26 cellular contexts compared by ENCODE assay signal in the genomic region with DNA sequence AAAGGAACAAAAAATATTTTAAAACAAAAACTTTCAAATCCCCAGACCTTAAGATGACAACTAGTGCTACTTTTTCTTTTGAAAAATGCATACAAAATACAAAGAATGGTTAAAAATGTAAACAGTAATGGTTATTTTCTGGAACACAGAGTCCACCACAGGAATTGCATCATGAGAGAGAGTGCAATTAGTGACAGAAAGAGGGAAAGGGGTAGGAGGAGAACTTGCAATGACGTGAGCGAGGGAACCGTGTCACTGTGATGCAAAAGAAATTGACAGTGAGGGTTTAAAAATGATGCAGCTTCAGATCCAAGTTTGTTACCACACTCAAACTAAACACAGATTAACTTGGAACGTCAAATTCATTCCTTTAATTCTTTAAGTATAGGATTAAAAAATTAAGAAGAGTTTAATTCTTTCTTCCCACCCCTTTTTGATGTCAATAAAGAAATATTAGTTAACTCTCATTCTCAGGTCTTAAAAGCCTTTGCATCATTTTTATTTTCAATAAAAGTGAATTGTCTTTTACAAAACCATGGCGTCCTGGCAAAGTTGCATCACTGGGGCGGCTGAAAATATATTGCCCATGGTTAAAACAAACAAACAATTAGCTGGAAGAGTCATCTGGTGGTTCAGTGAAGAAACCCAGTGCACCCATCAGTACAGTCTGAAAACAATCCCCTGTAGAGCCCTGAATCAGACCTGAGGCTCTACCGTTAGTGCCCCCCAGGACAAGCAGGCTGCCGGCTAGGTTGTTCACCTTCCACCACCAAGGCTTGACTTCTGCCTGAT.
DNase-seq lines count a peak whose midpoint lies in the region; ATAC-seq and TF ChIP-seq lines count a peak whose summit lies in the region.
"Had no signal": no experiment of that assay in that cellular context is flagged by ENCODE, and none has a peak within 500 bp of the region (broad histone marks: within the 10 kb centered on the region; RNA-seq: fewer than 3 reads in every experiment).

No MANE protein-coding gene starts in this region.

- no peaks in the 10 kb centered on the region for H3K9me3 ChIP-seq in KOPT-K1 (ENCODE audit: insufficient read depth, low read length, poor library complexity, severe bottlenecking)
- no peaks in the 10 kb centered on the region for H3K9me3 ChIP-seq in neutrophil
- H3K9me3 ChIP-seq: HAP-1, right atrium auricular region had no signal

- H3K9me3 Mint-ChIP-seq in T-helper 2 cell treated with Interferon-gamma antibody and Interleukin-4, amounts not matched to agents 5 μg/mL and 100 μg/mL, for 36 hours: no peaks in the 10 kb centered on the region
- no peaks in the 10 kb centered on the region for H3K9me3 Mint-ChIP-seq in central memory CD8-positive, alpha-beta T cell
- H3K9me3 Mint-ChIP-seq: activated naive CD4-positive, alpha-beta T cell treated with anti-CD3 and anti-CD28 coated beads, Interleukin-2, amount 50 U/mL, for 24 hours; nephron had no signal

- H3K4me1 ChIP-seq in neutrophil (ENCODE audit: control insufficient read depth in 1 of 2, insufficient read depth in 1 of 2, low read depth in 1 of 2, low read length in 1 of 2): peaks cover 0 to 19% of the 10 kb centered on the region in 2 experiments
- H3K4me1 ChIP-seq: HAP-1 had no signal

- DNase-seq in T-helper 2 cell treated with Interferon-gamma antibody and Interleukin-4, amounts not matched to agents 5 μg/mL and 100 μg/mL, for 36 hours (ENCODE audit: low spot score): no peak
- DNase-seq in T-helper 2 cell (no peak), NCI-H82 treated with DMSO at 0.1 percent for 48 hours (lab: John Stamatoyannopoulos, UW; ENCODE audit: unreplicated experiment) (no peak), NCI-H446 treated with DMSO at 0.1 percent for 48 hours (lab: John Stamatoyannopoulos, UW) (no peak)
- no peak for DNase-seq in central memory CD8-positive, alpha-beta T cell (ENCODE audit: low spot score in 2 of 2)
- DNase-seq in stimulated activated CD4-positive, alpha-beta T cell treated with anti-CD3 and anti-CD28 coated beads, Interleukin-12 subunit alpha, Interleukin-12 subunit beta, amount 100 ng/mL, for 4 hours: no peak
- DNase-seq: activated CD4-positive, CD25-positive, alpha-beta regulatory T cell treated with anti-CD3 and anti-CD28 coated beads, Interleukin-2, amount 50 U/mL, for 72 hours; activated T-cell treated with anti-CD3 and anti-CD28 coated beads, Interleukin-2, amount 50 U/mL, for 48 hours; DMS53; effector CD4-positive, alpha-beta T cell; foreskin melanocyte; left ventricle myocardium superior; midbrain; NCI-H1436; NCI-H2107; NCI-H446; stimulated activated CD4-positive, alpha-beta T cell treated with anti-CD3 and anti-CD28 coated beads, Interleukin-4, amount 100 ng/mL, for 24 hours; stimulated activated naive CD4-positive, alpha-beta T cell had no signal

- peak overlapping the region; percentile 79 for H3K27ac Mint-ChIP-seq in T-helper 2 cell treated with Interferon-gamma antibody and Interleukin-4, amounts not matched to agents 5 μg/mL and 100 μg/mL, for 36 hours
- H3K27ac Mint-ChIP-seq in central memory CD8-positive, alpha-beta T cell (ENCODE audit: low read depth): peak overlapping the region; percentile 78
- H3K27ac Mint-ChIP-seq: activated naive CD4-positive, alpha-beta T cell treated with anti-CD3 and anti-CD28 coated beads, Interleukin-2, amount 50 U/mL, for 24 hours; nephron had no signal

- H3K27ac ChIP-seq in KOPT-K1 (ENCODE audit: low read depth, low read length, poor library complexity, severe bottlenecking) (peak overlapping the region; percentile 54), neutrophil (peak overlapping the region; percentile 45)
- H3K27ac ChIP-seq: parathyroid adenoma, right atrium auricular region had no signal

- no peak for TF ChIP-seq CTCF in neutrophil (IDR thresholded peaks at IDR 0.05)

- no peak overlapping the region for H3K4me3 Mint-ChIP-seq in T-helper 2 cell treated with Interferon-gamma antibody and Interleukin-4, amounts not matched to agents 5 μg/mL and 100 μg/mL, for 36 hours
- H3K4me3 Mint-ChIP-seq in central memory CD8-positive, alpha-beta T cell: no peak overlapping the region
- H3K4me3 Mint-ChIP-seq: activated naive CD4-positive, alpha-beta T cell treated with anti-CD3 and anti-CD28 coated beads, Interleukin-2, amount 50 U/mL, for 24 hours; nephron had no signal

- H3K27me3 Mint-ChIP-seq in T-helper 2 cell treated with Interferon-gamma antibody and Interleukin-4, amounts not matched to agents 5 μg/mL and 100 μg/mL, for 36 hours (ENCODE audit: low read depth): no peaks in the 10 kb centered on the region
- H3K27me3 Mint-ChIP-seq in central memory CD8-positive, alpha-beta T cell: no peaks in the 10 kb centered on the region
- H3K27me3 Mint-ChIP-seq: activated naive CD4-positive, alpha-beta T cell treated with anti-CD3 and anti-CD28 coated beads, Interleukin-2, amount 50 U/mL, for 24 hours had no signal

- no peaks in the 10 kb centered on the region for H3K27me3 ChIP-seq in neutrophil
- H3K27me3 ChIP-seq: right atrium auricular region had no signal

- H3K36me3 Mint-ChIP-seq in T-helper 2 cell treated with Interferon-gamma antibody and Interleukin-4, amounts not matched to agents 5 μg/mL and 100 μg/mL, for 36 hours (ENCODE audit: low read depth): peaks cover 53% of the 10 kb centered on the region
- H3K36me3 Mint-ChIP-seq in central memory CD8-positive, alpha-beta T cell (ENCODE audit: insufficient read depth): peaks cover 23% of the 10 kb centered on the region

- H3K4me1 Mint-ChIP-seq in T-helper 2 cell treated with Interferon-gamma antibody and Interleukin-4, amounts not matched to agents 5 μg/mL and 100 μg/mL, for 36 hours (ENCODE audit: low read depth): peaks cover 32% of the 10 kb centered on the region
- peaks cover under 1% of the 10 kb centered on the region for H3K4me1 Mint-ChIP-seq in central memory CD8-positive, alpha-beta T cell

- peaks cover 97% of the 10 kb centered on the region for H3K36me3 ChIP-seq in KOPT-K1 (ENCODE audit: insufficient read depth, low read length)
- H3K36me3 ChIP-seq in neutrophil: peaks cover 86% of the 10 kb centered on the region

- no peak for ATAC-seq in central memory CD8-positive, alpha-beta T cell (replicated peaks; ENCODE audit: extremely low read depth, poor library complexity, severe bottlenecking)
- ATAC-seq: left ventricle myocardium superior, Panc1 had no signal

- H3K4me3 ChIP-seq in neutrophil (ENCODE audit: low read depth in 1 of 2, low read length in 1 of 2): no peak overlapping the region
- H3K4me3 ChIP-seq: HAP-1, right atrium auricular region had no signal
